ENCODE assay signal across 1 cellular context in genomic region chr17:10702574-10702973, GRCh38.
A peak's percentile ranks its signal among the peaks of the same experiment; 100 is the strongest.
TF ChIP-seq lines count a peak whose summit lies in the region.

No MANE protein-coding gene starts in this region.

TF ChIP-seq in K562, 482 proteins besides CTCF, POLR2A, EP300 and RAD21:
- TF ChIP-seq, protein P1, sequence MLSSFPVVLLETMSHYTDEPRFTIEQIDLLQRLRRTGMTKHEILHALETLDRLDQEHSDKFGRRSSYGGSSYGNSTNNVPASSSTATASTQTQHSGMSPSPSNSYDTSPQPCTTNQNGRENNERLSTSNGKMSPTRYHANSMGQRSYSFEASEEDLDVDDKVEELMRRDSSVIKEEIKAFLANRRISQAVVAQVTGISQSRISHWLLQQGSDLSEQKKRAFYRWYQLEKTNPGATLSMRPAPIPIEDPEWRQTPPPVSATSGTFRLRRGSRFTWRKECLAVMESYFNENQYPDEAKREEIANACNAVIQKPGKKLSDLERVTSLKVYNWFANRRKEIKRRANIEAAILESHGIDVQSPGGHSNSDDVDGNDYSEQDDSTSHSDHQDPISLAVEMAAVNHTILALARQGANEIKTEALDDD (IDR thresholded peaks at IDR 0.05), result no peak
- peak; percentile 12; the same call in 1 of the 2 replicates for TF ChIP-seq ZNF316 (IDR thresholded peaks at IDR 0.05)
- peak; percentile 33; the same call in 1 of the 2 replicates for TF ChIP-seq SPI1 (IDR thresholded peaks at IDR 0.05; ENCODE audit: borderline replicate concordance, low read depth, low read length)
